8 cellular contexts compared by ENCODE assay signal in the genomic region with DNA sequence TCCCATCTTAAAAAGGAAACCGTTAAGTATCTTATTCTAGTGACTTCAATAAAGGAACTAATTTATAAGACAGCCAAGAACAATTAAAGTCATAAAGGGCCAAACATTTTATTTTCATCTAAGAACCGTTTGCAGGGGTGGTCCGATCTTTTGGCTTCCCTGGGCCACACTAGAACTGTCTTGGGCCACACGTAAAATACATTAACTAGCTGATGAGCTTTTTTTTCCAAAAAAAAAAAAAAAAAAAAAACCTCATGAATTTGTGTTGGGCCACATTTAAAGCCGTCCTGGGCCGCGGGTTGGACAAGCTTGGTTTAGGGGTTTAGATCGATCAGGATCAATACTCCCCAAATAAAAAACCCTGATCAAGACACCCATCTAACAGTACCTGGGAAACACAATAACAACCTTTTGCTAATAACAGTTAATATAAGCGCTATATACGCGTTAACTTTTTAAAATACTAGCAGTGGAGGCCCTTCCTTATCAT. TPM values are rescaled to one million over a fixed set of nuclear protein-coding genes. Genes with fewer than 3 reads are reported as not detected.
A peak's percentile ranks its signal among the peaks of the same experiment; 100 is the strongest.
DNase-seq lines count a peak whose midpoint lies in the region; ATAC-seq, FAIRE-seq and TF ChIP-seq lines count a peak whose summit lies in the region.

No MANE protein-coding gene starts in this region.

- no peak overlapping the region for H2AFZ ChIP-seq in K562 (ENCODE audit: low read depth, low read length)

- H3K4me1 Mint-ChIP-seq in memory B cell = peaks cover 50% of the 10 kb centered on the region

- H3K4me1 ChIP-seq in cardiac muscle cell (ENCODE audit: low read depth) (peaks cover 38% of the 10 kb centered on the region), K562 (replicated peaks in 1 of 2; ENCODE audit: control insufficient read depth in 2 of 2, insufficient read depth in 2 of 2, low read length in 2 of 2) (peaks cover 16 to 38% of the 10 kb centered on the region in 2 experiments), upper lobe of right lung (peaks cover 14% of the 10 kb centered on the region)

- peak overlapping the region; percentile 86 to 87 for H3K9ac ChIP-seq in K562 (ENCODE audit: insufficient read depth in 1 of 2, low read depth in 2 of 2, low read length in 2 of 2)

- H3K36me3 Mint-ChIP-seq in memory B cell = peaks cover 16% of the 10 kb centered on the region

- POLR2A ChIA-PET in K562 (lab: Yijun Ruan, JAX) (interaction anchor here (0.5 to 3.0 kb wide), 2 partner anchors 9 to 20 kb away, joined by 4 to 11 read pairs; no protein-coding TSS in a partner anchor), HEK293T (lab: Yijun Ruan, JAX) (interaction anchor here (1.1 to 1.4 kb wide), 2 partner anchors 259 to 265 kb away, joined by 3 read pairs; a partner anchor contains a TSS)

- no peak for TF ChIP-seq RAD21 in K562 (CRISPR knock-in tag; conservative IDR thresholded peaks at IDR 0.05 in 1 of 2, IDR thresholded peaks at IDR 0.05 in 1 of 2)

- H4K20me1 ChIP-seq in K562 (replicated peaks; ENCODE audit: control insufficient read depth, insufficient read depth, low read length) = peaks cover 7% of the 10 kb centered on the region; the same call in 1 of the 2 replicates

- peak overlapping the region; percentile 97 for H3K27ac ChIP-seq in cardiac muscle cell
- peak overlapping the region; percentile 93 for H3K27ac ChIP-seq in K562 (ENCODE audit: extremely low read depth, low read depth, low read length)
- peak overlapping the region; percentile 97 for H3K27ac ChIP-seq in upper lobe of right lung

- FAIRE-seq in K562 (lab: Jason Lieb, UNC) = no peak

- H3K36me3 ChIP-seq in cardiac muscle cell (no peaks in the 10 kb centered on the region), K562 (ENCODE audit: control insufficient read depth, insufficient read depth, low read length) (peaks cover 43% of the 10 kb centered on the region), upper lobe of right lung (no peaks in the 10 kb centered on the region)

- intact Hi-C loops in left cardiac atrium (cut with DNase I) (loop anchor here in 1 of 2 donors (5.0 to 10.0 kb wide), 2 partner anchors 182 to 264 kb away; a partner anchor contains a TSS), K562 (cut with micrococcal nuclease) (loop anchor here (10.0 kb wide), 1 partner anchor 472 kb away; a partner anchor contains a TSS), upper lobe of right lung (cut with DNase I) (no loop called here)

- H3K27ac Mint-ChIP-seq in memory B cell = peak overlapping the region; percentile 97

- peak overlapping the region; percentile 80 for H3K4me2 ChIP-seq in K562 (ENCODE audit: insufficient read depth, low read length)

- H3K27me3 ChIP-seq in cardiac muscle cell (no peaks in the 10 kb centered on the region), K562 (ENCODE audit: control insufficient read depth in 2 of 2, insufficient read depth in 2 of 2, low read length in 2 of 2) (no peaks in the 10 kb centered on the region), upper lobe of right lung (no peaks in the 10 kb centered on the region)

- H3K4me3 ChIP-seq in cardiac muscle cell = peak overlapping the region; percentile 92
- H3K4me3 ChIP-seq in K562 = peak overlapping the region; percentile 91
- peak overlapping the region; percentile 87 for H3K4me3 ChIP-seq in upper lobe of right lung

- no peaks in the 10 kb centered on the region for H3K27me3 Mint-ChIP-seq in memory B cell

- H3K9me3 Mint-ChIP-seq in memory B cell = no peaks in the 10 kb centered on the region

- H3K9me3 ChIP-seq in cardiac muscle cell (ENCODE audit: low read depth) (no peaks in the 10 kb centered on the region), K562 (replicated peaks; ENCODE audit: control insufficient read depth, insufficient read depth, low read depth, low read length) (no peaks in the 10 kb centered on the region), upper lobe of right lung (no peaks in the 10 kb centered on the region)

- BruUV-seq in K562 (replicated peaks; lab: Mats Ljungman, UMichigan) = no TSS peak

- DNase-seq in cardiac muscle cell (ENCODE audit: low read depth in 1 of 2, low spot score in 1 of 2) (no peak), left cardiac atrium (no peak), K562 (ENCODE audit: extremely low read depth in 1 of 4, low spot score in 3 of 4) (no peak), memory B cell (ENCODE audit: low spot score in 2 of 2) (no peak), upper lobe of right lung (no peak), HEK293T (ENCODE audit: extremely low spot score) (no peak), erythroblast (lab: John Stamatoyannopoulos, UW) (no peak)

- no peak for TF ChIP-seq POLR2A in K562 (conservative IDR thresholded peaks at IDR 0.05)
- no peak for TF ChIP-seq POLR2A in erythroblast (IDR thresholded peaks at IDR 0.05; ENCODE audit: low read length)

- WGBS in K562 (ENCODE audit: insufficient coverage, low coverage, missing lambda C conversion rate) = 1% methylated on average over 11 of the region's 11 CpGs

- CTCF ChIA-PET in K562 (lab: Yijun Ruan, JAX; ENCODE audit: low intra/inter-chr PET ratio) = no interaction called here
- CTCF ChIA-PET in HEK293T (lab: Yijun Ruan, JAX) = no interaction called here

- no peaks in the 10 kb centered on the region for H3K9me1 ChIP-seq in K562 (ENCODE audit: control insufficient read depth, insufficient read depth, low read length)

- ATAC-seq in left cardiac atrium = no peak
- ATAC-seq in K562 = no peak
- no peak for ATAC-seq in memory B cell (ENCODE audit: low read depth)
- ATAC-seq in upper lobe of right lung = no peak
- ATAC-seq in HG02973 (IDR thresholded peaks at IDR 0.05; ENCODE audit: unreplicated experiment) = no peak

- H3K4me3 Mint-ChIP-seq in memory B cell = peak overlapping the region; percentile 91

- no peak for TF ChIP-seq EP300 in K562 (IDR thresholded peaks at IDR 0.05; ENCODE audit: low read length)

- in situ Hi-C loops in K562 (cut with MboI) = no loop called here

- TF ChIP-seq CTCF in cardiac muscle cell (IDR thresholded peaks at IDR 0.05; ENCODE audit: low read depth, low read length) (no peak), K562 (IDR thresholded peaks at IDR 0.05 in 2 of 3, conservative IDR thresholded peaks at IDR 0.05 in 1 of 3; ENCODE audit: insufficient read depth in 2 of 3, low read depth in 1 of 3, low read length in 3 of 3) (no peak), upper lobe of right lung (IDR thresholded peaks at IDR 0.05) (no peak)

- H3K79me2 ChIP-seq in K562 (ENCODE audit: control insufficient read depth, insufficient read depth, low read length) = peaks cover 63% of the 10 kb centered on the region

TF ChIP-seq in K562, 482 proteins besides CTCF, POLR2A, EP300 and RAD21 (continues in another document):
- TF ChIP-seq KLF6 (CRISPR knock-in tag; IDR thresholded peaks at IDR 0.05; ENCODE audit: borderline replicate concordance) (no peak), ILF3 (IDR thresholded peaks at IDR 0.05; ENCODE audit: borderline replicate concordance) (no peak), ZSCAN29 (IDR thresholded peaks at IDR 0.05) (no peak)

TF ChIP-seq in HEK293T, 16 proteins besides CTCF, POLR2A, EP300 and RAD21:
- no peak for TF ChIP-seq SP1 (IDR thresholded peaks at IDR 0.05)
- no peak for TF ChIP-seq CTBP1 (IDR thresholded peaks at IDR 0.05; ENCODE audit: borderline replicate concordance)
- TF ChIP-seq SUZ12 (IDR thresholded peaks at IDR 0.05) = no peak
- TF ChIP-seq ARNT (IDR thresholded peaks at IDR 0.05) = no peak
- no peak for TF ChIP-seq NFRKB (IDR thresholded peaks at IDR 0.05)
- no peak for TF ChIP-seq FOXK2 (IDR thresholded peaks at IDR 0.05)

RNA-seq across cellular contexts. Expression of a gene that starts 1.2 kb away (rescaled TPM):
- 359 and 671 TPM in 2 replicates for total RNA-seq in cardiac muscle cell
- 214 and 271 TPM in 2 replicates for polyA plus RNA-seq in cardiac muscle cell
- 100 to 1,000 TPM; 299 to 358 TPM for total RNA-seq in left cardiac atrium
- total RNA-seq in K562 (2011; cell fraction: chromatin; rRNA removed; ENCODE audit: low replicate concordance) = 133 and 584 TPM in 2 replicates
- total RNA-seq in K562 (2011; cell fraction: nucleolus; rRNA removed) = 52.5 and 79.6 TPM in 2 replicates
- total RNA-seq in K562 (2011; cell fraction: nucleoplasm; rRNA removed) = 207 and 415 TPM in 2 replicates
- 291 and 292 TPM in 2 replicates for total RNA-seq in K562 (2014; rRNA removed)
- 450 and 550 TPM in 2 replicates for total RNA-seq in K562 (2014; rRNA removed; fragmentation: Illumina TruSeq; extraction: Trizol)
- total RNA-seq in K562 (2015; rRNA removed; fragmentation: Illumina TruSeq; extraction: Trizol) = 358 and 383 TPM in 2 replicates
- 518 and 530 TPM in 2 replicates for total RNA-seq in K562 (2021)
- polyA plus RNA-seq in K562 (2011; rRNA removed) = 421 and 458 TPM in 2 replicates
- polyA plus RNA-seq in K562 (2011; cell fraction: cytosol; rRNA removed) = 67.9 and 143 TPM in 2 replicates
- 135 and 211 TPM in 2 replicates for polyA plus RNA-seq in K562 (2011; cell fraction: nucleus; rRNA removed)
- polyA plus RNA-seq in K562 (2012) = 571 and 740 TPM in 2 replicates
- polyA plus RNA-seq in K562 (2014; fragmentation: Illumina TruSeq; extraction: Trizol) = 560 and 747 TPM in 2 replicates
- 100 to 1,000 TPM; 287 to 326 TPM for polyA plus RNA-seq in K562 (2014; fragmentation: Nextera tagmentation; extraction: Ambion mirVana)
- polyA plus RNA-seq in K562 (2014; rRNA removed) = 400 and 473 TPM in 2 replicates
- 372 and 401 TPM in 2 replicates for polyA minus RNA-seq in K562 (2011; rRNA and poly(A)+ RNA removed)
- polyA minus RNA-seq in K562 (2011; cell fraction: cytosol; rRNA and poly(A)+ RNA removed) = 188 and 218 TPM in 2 replicates
- polyA minus RNA-seq in K562 (2011; cell fraction: nucleus; rRNA and poly(A)+ RNA removed) = 139 and 220 TPM in 2 replicates
- total RNA-seq in upper lobe of right lung = 500 TPM

RNA-seq across cellular contexts. Expression of a gene that starts 51.7 kb away (rescaled TPM):
- total RNA-seq in cardiac muscle cell (8.1 and 9.3 TPM in 2 replicates), left cardiac atrium (10 to 100 TPM in 1 of 2 donors, 1 to 10 TPM in 1; 9.4 to 15.5 TPM), K562 (2014; rRNA removed) (0.54 and 0.73 TPM in 2 replicates), K562 (2014; rRNA removed; fragmentation: Illumina TruSeq; extraction: Trizol) (0.51 and 0.80 TPM in 2 replicates), K562 (2015; rRNA removed; fragmentation: Illumina TruSeq; extraction: Trizol) (0.33 and 0.38 TPM in 2 replicates), K562 (2021) (0.81 and 1.6 TPM in 2 replicates), upper lobe of right lung (16.2 TPM)
- polyA plus RNA-seq in cardiac muscle cell (5.8 TPM in 2 replicates), K562 (2011; rRNA removed) (2.3 and 2.9 TPM in 2 replicates), K562 (2014; fragmentation: Illumina TruSeq; extraction: Trizol) (0.40 and 0.57 TPM in 2 replicates), K562 (2014; fragmentation: Nextera tagmentation; extraction: Ambion mirVana) (under 1 TPM; 0.15 to 0.56 TPM), K562 (2014; rRNA removed) (0.61 and 0.82 TPM in 2 replicates)
- 3.4 TPM in 2 replicates for total RNA-seq in K562 (2011; cell fraction: chromatin; rRNA removed; ENCODE audit: low replicate concordance)
- 2.1 and 4.5 TPM in 2 replicates for total RNA-seq in K562 (2011; cell fraction: nucleolus; rRNA removed)
- 3.4 and 6.9 TPM in 2 replicates for total RNA-seq in K562 (2011; cell fraction: nucleoplasm; rRNA removed)
- polyA plus RNA-seq in K562 (2011; cell fraction: cytosol; rRNA removed) = 1.9 and 4.4 TPM in 2 replicates
- polyA plus RNA-seq in K562 (2011; cell fraction: nucleus; rRNA removed) = 2.0 and 3.7 TPM in 2 replicates
- polyA plus RNA-seq in K562 (2012) = 1.1 and 1.7 TPM in 2 replicates
- 3.0 and 3.2 TPM in 2 replicates for polyA minus RNA-seq in K562 (2011; rRNA and poly(A)+ RNA removed)
- polyA minus RNA-seq in K562 (2011; cell fraction: cytosol; rRNA and poly(A)+ RNA removed) = 2.9 and 4.0 TPM in 2 replicates
- 4.7 and 6.1 TPM in 2 replicates for polyA minus RNA-seq in K562 (2011; cell fraction: nucleus; rRNA and poly(A)+ RNA removed)
